In genomic region chr6:134735461-134735860, GRCh38 we compare ENCODE assay signal across 13 cellular contexts.
"Had no signal": no experiment of that assay in that cellular context is flagged by ENCODE, and none has a peak within 500 bp of the region (broad histone marks: within the 10 kb centered on the region; RNA-seq: fewer than 3 reads in every experiment).

No MANE protein-coding gene starts in this region.

- H3K9me3 ChIP-seq: gastrocnemius medialis, neutrophil, right atrium auricular region had no signal

- H3K4me3 ChIP-seq: gastrocnemius medialis, right atrium auricular region, smooth muscle cell had no signal

- H3K27ac ChIP-seq: gastrocnemius medialis, neutrophil, right atrium auricular region had no signal

- H3K4me2 ChIP-seq: smooth muscle cell had no signal

- DNase-seq: effector memory CD8-positive, alpha-beta T cell; erythroblast; gastrocnemius medialis; glutamatergic neuron; mammary epithelial cell; naive thymus-derived CD4-positive, alpha-beta T cell; posterior cingulate gyrus; stimulated activated CD4-positive, alpha-beta T cell treated with anti-CD3 and anti-CD28 coated beads, Interleukin-2, amount 100 ng/mL, for 48 hours; stimulated activated naive CD4-positive, alpha-beta T cell treated with Interleukin-2 at 50 U/mL for 16 hours; trophoblast cell had no signal

- H3K27me3 ChIP-seq: gastrocnemius medialis, neutrophil, right atrium auricular region had no signal

- H3K36me3 ChIP-seq: gastrocnemius medialis, neutrophil, right atrium auricular region had no signal

- ATAC-seq: effector memory CD8-positive, alpha-beta T cell; gastrocnemius medialis; naive thymus-derived CD4-positive, alpha-beta T cell had no signal
